22 cellular contexts compared by ENCODE assay signal in the genomic region with DNA sequence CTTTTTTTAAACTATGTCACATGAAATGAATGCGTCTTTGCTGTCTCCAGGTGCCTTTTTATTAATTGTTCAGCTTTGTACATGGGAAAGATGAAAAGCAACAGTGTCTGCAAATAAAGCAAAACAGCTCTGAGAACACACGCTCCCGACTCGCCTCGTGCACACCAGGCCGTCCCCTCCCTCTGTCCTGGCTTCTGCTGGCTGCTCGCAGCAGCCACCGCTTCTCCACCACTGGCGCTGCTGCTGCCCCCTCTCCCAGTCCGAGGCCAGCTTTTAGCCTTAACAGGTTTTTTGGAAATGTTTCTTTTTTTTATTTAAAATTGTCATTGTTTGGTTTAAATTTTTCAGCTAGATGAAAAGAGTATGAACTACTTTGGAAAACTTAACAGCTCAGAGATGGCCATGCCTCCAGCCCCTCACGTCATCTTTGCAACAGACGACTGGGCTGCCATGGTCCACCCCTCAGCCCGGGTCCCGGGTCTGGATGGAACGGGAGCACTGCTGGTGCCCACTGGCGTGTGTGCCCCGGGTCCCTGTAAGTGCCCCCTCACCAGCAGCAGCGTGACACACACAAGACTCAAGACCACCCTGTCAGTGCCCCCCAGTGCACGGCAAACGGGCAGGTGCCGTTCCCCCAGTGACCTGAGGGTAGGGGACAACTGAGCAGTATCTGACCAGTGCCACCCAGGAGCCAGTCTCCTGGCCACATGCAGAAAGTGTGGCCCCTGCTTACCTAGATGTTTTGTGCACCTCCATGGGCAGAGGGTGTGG.
DNase-seq lines count a peak whose midpoint lies in the region; ATAC-seq and TF ChIP-seq lines count a peak whose summit lies in the region.
"Had no signal": no experiment of that assay in that cellular context is flagged by ENCODE, and none has a peak within 500 bp of the region (broad histone marks: within the 10 kb centered on the region; RNA-seq: fewer than 3 reads in every experiment).

No MANE protein-coding gene starts in this region.

- H3K4me2 ChIP-seq in BLaER1 treated with 17β-estradiol and CSF1 and Interleukin-3, amounts not matched to agents 10 nM and 100 nM: peak overlapping the region in 8 of 11 experiments; percentile 15 to 48 (median 36); a peak in 8 of 22 replicates
- H3K4me2 ChIP-seq: GM23338, KMS-11, SK-N-SH had no signal

- no peak for ATAC-seq in activated CD4-positive, CD25-positive, alpha-beta regulatory T cell treated with anti-CD3 and anti-CD28 coated beads, Interleukin-2, amount 50 U/mL, for 24 hours
- ATAC-seq in GM18870 (IDR thresholded peaks at IDR 0.05; ENCODE audit: unreplicated experiment): no peak
- ATAC-seq: GM12878, GM23338 had no signal

- DNase-seq in HuH-7 (ENCODE audit: low spot score) (peak; percentile 0), islet precursor cell (peak; percentile 35), spleen (peak; percentile 58), DMS 273 treated with DMSO at 0.1 percent for 48 hours (lab: John Stamatoyannopoulos, UW) (no peak), NCI-H510A (lab: John Stamatoyannopoulos, UW) (no peak)
- DNase-seq: CD4-positive, CD25-positive, alpha-beta regulatory T cell; GDM1; HFFc6; MM.1S; NCI-H1694; NCI-H2029 treated with DMSO at 0.1 percent for 48 hours; NCI-H446 treated with DMSO at 0.1 percent for 48 hours; NCI-H526 treated with DMSO at 0.1 percent for 48 hours; SK-N-SH had no signal

- H3K36me3 ChIP-seq in BLaER1 treated with 17β-estradiol and CSF1 and Interleukin-3, amounts not matched to agents 10 nM and 100 nM: no peaks in the 10 kb centered on the region
- H3K36me3 ChIP-seq in spleen: peaks cover 0 to 9% (median 0%) of the 10 kb centered on the region in 6 donors
- H3K36me3 ChIP-seq: HAP-1, Peyer's patch had no signal

- H3K4me1 ChIP-seq in BLaER1 treated with 17β-estradiol and CSF1 and Interleukin-3, amounts not matched to agents 10 nM and 100 nM: peaks cover 5 to 10% (median 6%) of the 10 kb centered on the region in 10 experiments; a peak in 14 of 20 replicates
- H3K4me1 ChIP-seq in spleen: no peaks in the 10 kb centered on the region
- H3K4me1 ChIP-seq: HAP-1, Peyer's patch had no signal

- TF ChIP-seq POLR2A in spleen (IDR thresholded peaks at IDR 0.05): no peak

- H3K4me3 ChIP-seq in BLaER1 treated with 17β-estradiol and CSF1 and Interleukin-3, amounts not matched to agents 10 nM and 100 nM: no peak overlapping the region
- no peak overlapping the region for H3K4me3 ChIP-seq in spleen
- H3K4me3 ChIP-seq: GM12878, HAP-1, Peyer's patch had no signal

- no peaks in the 10 kb centered on the region for H3K27me3 ChIP-seq in BLaER1 treated with 17β-estradiol and CSF1 and Interleukin-3, amounts not matched to agents 10 nM and 100 nM
- H3K27me3 ChIP-seq in spleen (replicated peaks in 1 of 7): peaks cover 0 to 11% (median 0%) of the 10 kb centered on the region in 7 donors
- H3K27me3 ChIP-seq: Peyer's patch had no signal

- H3K9me3 ChIP-seq in BLaER1 treated with 17β-estradiol and CSF1 and Interleukin-3, amounts not matched to agents 10 nM and 100 nM (replicated peaks in 1 of 11): peaks cover 0 to 18% (median 9%) of the 10 kb centered on the region in 11 experiments; a peak in 12 of 22 replicates
- peaks cover 0 to 7% (median 0%) of the 10 kb centered on the region in 8 donors for H3K9me3 ChIP-seq in spleen
- H3K9me3 ChIP-seq: HAP-1, Peyer's patch, SK-N-SH had no signal

- no peaks in the 10 kb centered on the region; a peak in 1 of 22 replicates for H4K20me1 ChIP-seq in BLaER1 treated with 17β-estradiol and CSF1 and Interleukin-3, amounts not matched to agents 10 nM and 100 nM

- no peak overlapping the region for H3K27ac ChIP-seq in BLaER1 treated with 17β-estradiol and CSF1 and Interleukin-3, amounts not matched to agents 10 nM and 100 nM
- H3K27ac ChIP-seq in spleen: no peak overlapping the region
- H3K27ac ChIP-seq: KMS-11, Peyer's patch had no signal

- intact Hi-C loops in spleen (cut with DNase I; ENCODE audit: low total_unique reads): no loop called here

- H3K9ac ChIP-seq in BLaER1 treated with 17β-estradiol and CSF1 and Interleukin-3, amounts not matched to agents 10 nM and 100 nM: no peak overlapping the region
- H3K9ac ChIP-seq: KMS-11, SK-N-SH had no signal

- no peak for TF ChIP-seq CTCF in spleen (IDR thresholded peaks at IDR 0.05 in 8 of 11, conservative IDR thresholded peaks at IDR 0.05 in 3 of 11)

- 88 to 93% (median 90%) methylated on average over 21 of the region's 21 CpGs for WGBS in spleen, 5 donors

Comparison
In these comparisons a context has a peak if more than half of its experiments do, and no peak if none do; other contexts are left out.
1. DNase-seq: peak in HuH-7 (single experiment), islet precursor cell (single experiment) and spleen (single experiment); none in DMS 273 treated with DMSO at 0.1 percent for 48 hours (single experiment) and NCI-H510A (single experiment).